In the genomic region with DNA sequence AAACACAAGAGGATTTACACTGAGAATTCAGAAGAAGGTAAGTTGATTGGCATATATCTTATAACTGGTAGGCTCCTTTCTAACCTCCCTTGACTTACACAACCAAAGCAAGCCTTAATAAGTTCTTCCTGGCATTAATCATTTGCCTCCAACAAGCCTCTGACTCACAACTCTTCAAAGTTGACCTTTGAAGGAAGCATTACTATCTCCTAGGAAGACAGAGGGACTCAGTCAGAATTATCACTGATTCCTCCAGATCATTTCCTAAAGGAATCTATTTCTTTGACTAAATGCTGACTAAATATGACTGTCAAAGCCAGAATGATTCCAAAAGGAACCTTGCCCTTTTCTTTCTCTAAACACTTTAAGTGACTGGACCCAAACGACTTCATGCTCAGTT, we compare ENCODE assay signal across 18 cellular contexts.
DNase-seq lines count a peak whose midpoint lies in the region; ATAC-seq, FAIRE-seq and TF ChIP-seq lines count a peak whose summit lies in the region.
"Had no signal": no experiment of that assay in that cellular context is flagged by ENCODE, and none has a peak within 500 bp of the region (broad histone marks: within the 10 kb centered on the region; RNA-seq: fewer than 3 reads in every experiment).

No MANE protein-coding gene starts in this region.

- WGBS in psoas muscle, 3 donors: 26 to 42% (median 31%) methylated on average over 1 of the region's 1 CpG

- intact Hi-C loops in psoas muscle (cut with DNase I): no loop called here

- DNase-seq in EH (ENCODE audit: low read depth): peak; percentile 8
- DNase-seq in RCC 7860 (ENCODE audit: low spot score): peak; percentile 61
- DNase-seq in fibroblast of peridontal ligament (ENCODE audit: extremely low read depth): peak; percentile 34
- peak; percentile 16 for DNase-seq in skeletal muscle cell (ENCODE audit: low read depth)
- DNase-seq in psoas muscle: no peak
- DNase-seq in Ammon's horn (ENCODE audit: low spot score): no peak
- DNase-seq: activated CD4-positive, alpha-beta memory T cell treated with anti-CD3 and anti-CD28 coated beads for 36 hours; activated T-cell treated with anti-CD3 and anti-CD28 coated beads, Interleukin-2, amount 50 U/mL, for 24 hours; DMS 273 treated with DMSO at 0.1 percent for 48 hours; esophagus squamous epithelium; NCI-H1105 treated with DMSO at 0.1 percent for 48 hours; NCI-H2171 treated with DMSO at 0.1 percent for 48 hours; T-helper 1 cell had no signal

- no peaks in the 10 kb centered on the region for H3K4me1 ChIP-seq in psoas muscle
- H3K4me1 ChIP-seq: esophagus squamous epithelium, HAP-1 had no signal

- H3K4me3 ChIP-seq in skeletal muscle cell (ENCODE audit: low read depth, low read length) (no peak overlapping the region), psoas muscle (no peak overlapping the region)
- H3K4me3 ChIP-seq: BLaER1 treated with 17β-estradiol and CSF1 and Interleukin-3, amounts not matched to agents 10 nM and 100 nM; cardiac muscle cell; esophagus squamous epithelium; HAP-1 had no signal

- FAIRE-seq in RCC 7860 (lab: Jason Lieb, UNC): peak; percentile 85

- peaks cover 0 to 4% (median 0%) of the 10 kb centered on the region in 3 donors for H3K27me3 ChIP-seq in psoas muscle (ENCODE audit: insufficient read depth in 3 of 3, low read length in 2 of 3)
- H3K27me3 ChIP-seq: BLaER1 treated with 17β-estradiol and CSF1 and Interleukin-3, amounts not matched to agents 10 nM and 100 nM; cardiac muscle cell; esophagus squamous epithelium had no signal

- no peak for TF ChIP-seq CTCF in psoas muscle (IDR thresholded peaks at IDR 0.05)

- no peaks in the 10 kb centered on the region for H3K36me3 ChIP-seq in psoas muscle (ENCODE audit: insufficient read depth in 1 of 2, low read depth in 1 of 2)
- H3K36me3 ChIP-seq: BLaER1 treated with 17β-estradiol and CSF1 and Interleukin-3, amounts not matched to agents 10 nM and 100 nM; cardiac muscle cell; esophagus squamous epithelium; HAP-1 had no signal

- no peak overlapping the region for H3K27ac ChIP-seq in psoas muscle
- H3K27ac ChIP-seq: cardiac muscle cell, esophagus squamous epithelium, VCaP had no signal

- H3K9me3 ChIP-seq in psoas muscle: no peaks in the 10 kb centered on the region
- H3K9me3 ChIP-seq: esophagus squamous epithelium, HAP-1 had no signal

- no peak for ATAC-seq in psoas muscle
- no peak for ATAC-seq in GM21390 (IDR thresholded peaks at IDR 0.05; ENCODE audit: unreplicated experiment)

Comparison
In these comparisons a context has a peak if more than half of its experiments do, and no peak if none do; other contexts are left out.
1. DNase-seq: peak in EH (single experiment), RCC 7860 (single experiment), fibroblast of peridontal ligament (single experiment) and skeletal muscle cell (single experiment); none in psoas muscle (0 of 2) and Ammon's horn (single experiment).